In genomic region chr2:236693531-236693930, GRCh38 we compare ENCODE assay signal across 14 cellular contexts.
DNase-seq lines count a peak whose midpoint lies in the region; ATAC-seq and TF ChIP-seq lines count a peak whose summit lies in the region.
"Had no signal": no experiment of that assay in that cellular context is flagged by ENCODE, and none has a peak within 500 bp of the region (broad histone marks: within the 10 kb centered on the region; RNA-seq: fewer than 3 reads in every experiment).

No MANE protein-coding gene starts in this region.

- H3K18ac ChIP-seq in H9 (ENCODE audit: insufficient read length, low read depth, low read length), result no peak overlapping the region
- peak overlapping the region; percentile 21 for H3K18ac ChIP-seq in mesendoderm (ENCODE audit: low read length)

- no peak overlapping the region for H3K4me2 ChIP-seq in H9 (ENCODE audit: insufficient read depth, insufficient read length, low read length)
- no peak overlapping the region for H3K4me2 ChIP-seq in mesendoderm (ENCODE audit: low read length)
- peak overlapping the region; percentile 5 for H3K4me2 ChIP-seq in neural progenitor cell
- H3K4me2 ChIP-seq: A549 had no signal

- DNase-seq in H9 (no peak), mesendoderm (peak; percentile 62), neural progenitor cell (ENCODE audit: low spot score) (peak; percentile 45), iPS-NIHi11 (ENCODE audit: low spot score) (no peak)
- no peak for DNase-seq in activated CD4-positive, alpha-beta T cell treated with anti-CD3 and anti-CD28 coated beads for 36 hours
- DNase-seq: BE2C; CD4-positive, alpha-beta memory T cell; DND-41; GF-D8; HCEC 1CT; HFFc6 had no signal

- no peaks in the 10 kb centered on the region for H3F3A ChIP-seq in neural progenitor cell (ENCODE audit: low read depth)

- no peak overlapping the region for H2BK12ac ChIP-seq in H9 (ENCODE audit: insufficient read length, low read depth, low read length)

- no peak overlapping the region for H3K4me3 ChIP-seq in mesendoderm (ENCODE audit: low read length)
- H3K4me3 ChIP-seq in neural progenitor cell, result no peak overlapping the region
- H3K4me3 ChIP-seq: A549 had no signal

- H2BK20ac ChIP-seq in H9 (ENCODE audit: low read depth, low read length, poor library complexity, severe bottlenecking), result no peak overlapping the region

- H3K4me1 ChIP-seq in H9 (ENCODE audit: insufficient read depth, low read length) (no peaks in the 10 kb centered on the region), mesendoderm (ENCODE audit: control insufficient read depth, low read depth, low read length) (peaks cover 13% of the 10 kb centered on the region), neural progenitor cell (peaks cover 29% of the 10 kb centered on the region)
- H3K4me1 ChIP-seq: A549, BE2C had no signal

- H3K27ac ChIP-seq in H9 (ENCODE audit: insufficient read length, low read depth, low read length) (no peak overlapping the region), mesendoderm (ENCODE audit: low read depth, low read length) (no peak overlapping the region), neural progenitor cell (no peak overlapping the region)
- H3K27ac ChIP-seq: C4-2B had no signal

- no peaks in the 10 kb centered on the region for H3K79me1 ChIP-seq in H9 (ENCODE audit: insufficient read depth, low read depth, low read length, poor library complexity, severe bottlenecking)
- no peaks in the 10 kb centered on the region for H3K79me1 ChIP-seq in mesendoderm (ENCODE audit: low read length)

- H3K23ac ChIP-seq in H9 (ENCODE audit: insufficient read length, low read depth, low read length) (no peak overlapping the region), mesendoderm (ENCODE audit: low read length) (no peak overlapping the region)

- H3K27me3 Mint-ChIP-seq in H9 (ENCODE audit: low read depth), result peaks cover 9% of the 10 kb centered on the region
- peaks cover 5% of the 10 kb centered on the region for H3K27me3 Mint-ChIP-seq in neural progenitor cell (ENCODE audit: insufficient read depth, low read depth)
- peaks cover 7% of the 10 kb centered on the region for H3K27me3 Mint-ChIP-seq in activated CD4-positive, alpha-beta T cell treated with anti-CD3 and anti-CD28 coated beads for 36 hours

- CTCF ChIA-PET in activated CD4-positive, alpha-beta T cell treated with anti-CD3 and anti-CD28 coated beads for 36 hours (lab: Charles Lee), result interaction anchor here (0.7 kb wide), 1 partner anchor 15 kb away, joined by 3 read pairs; no protein-coding TSS in a partner anchor

- no peak overlapping the region for H3K14ac ChIP-seq in H9 (ENCODE audit: insufficient read depth, low read length)

- no peak overlapping the region for H2BK15ac ChIP-seq in H9 (ENCODE audit: low read depth, low read length)
- no peak overlapping the region for H2BK15ac ChIP-seq in mesendoderm (replicated peaks; ENCODE audit: low read depth)

- H3K56ac ChIP-seq in H9 (ENCODE audit: insufficient read length, low read depth, low read length), result no peak overlapping the region
- no peak overlapping the region for H3K56ac ChIP-seq in mesendoderm (ENCODE audit: low read length)

- H3K36me3 ChIP-seq in mesendoderm (ENCODE audit: control insufficient read depth, insufficient read depth, low read length) (no peaks in the 10 kb centered on the region), neural progenitor cell (no peaks in the 10 kb centered on the region)
- H3K36me3 ChIP-seq: BE2C had no signal

- H2BK120ac ChIP-seq in H9 (ENCODE audit: low read depth, low read length, poor library complexity, severe bottlenecking) (no peak overlapping the region), mesendoderm (ENCODE audit: low read depth, low read length) (no peak overlapping the region)

- no peaks in the 10 kb centered on the region for H3K23me2 ChIP-seq in H9 (ENCODE audit: insufficient read length, low read depth, low read length, poor library complexity, severe bottlenecking)

- no peak overlapping the region for H3K4me3 Mint-ChIP-seq in H9
- no peak overlapping the region for H3K4me3 Mint-ChIP-seq in neural progenitor cell
- no peak overlapping the region for H3K4me3 Mint-ChIP-seq in activated CD4-positive, alpha-beta T cell treated with anti-CD3 and anti-CD28 coated beads for 36 hours
- H3K4me3 Mint-ChIP-seq: CD4-positive, alpha-beta memory T cell; HFFc6 had no signal

- H2BK5ac ChIP-seq in H9 (ENCODE audit: insufficient read length, low read length), result no peak overlapping the region
- H2BK5ac ChIP-seq in mesendoderm (ENCODE audit: low read length), result no peak overlapping the region

- POLR2A ChIA-PET in activated CD4-positive, alpha-beta T cell treated with anti-CD3 and anti-CD28 coated beads for 36 hours (lab: Charles Lee), result interaction anchor here (0.6 kb wide), 1 partner anchor 672 kb away, joined by 4 read pairs; no protein-coding TSS in a partner anchor

- no peak overlapping the region for H4K91ac ChIP-seq in H9 (ENCODE audit: insufficient read length, low read depth, low read length)

- H2AK5ac ChIP-seq in H9 (ENCODE audit: insufficient read length, low read length), result no peak overlapping the region
- no peak overlapping the region for H2AK5ac ChIP-seq in mesendoderm (ENCODE audit: low read length)

- H4K5ac ChIP-seq in H9 (ENCODE audit: insufficient read length, low read depth, low read length) (no peak overlapping the region), mesendoderm (ENCODE audit: low read length) (no peak overlapping the region)

- intact Hi-C loops in activated CD4-positive, alpha-beta T cell treated with anti-CD3 and anti-CD28 coated beads for 36 hours (cut with DNase I, micrococcal nuclease), result no loop called here

- H2AFZ ChIP-seq in H9 (ENCODE audit: low read length) (no peak overlapping the region), neural progenitor cell (replicated peaks) (peak overlapping the region; percentile 9)

- H3T11ph ChIP-seq in H9 (ENCODE audit: low read length), result no peak overlapping the region

- H4K8ac ChIP-seq in H9 (replicated peaks; ENCODE audit: insufficient read length, low read depth, low read length), result no peak overlapping the region
- H4K8ac ChIP-seq in mesendoderm (ENCODE audit: low read depth, low read length), result no peak overlapping the region

- TF ChIP-seq CTCF in H9 (conservative IDR thresholded peaks at IDR 0.05) (no peak), neural progenitor cell (IDR thresholded peaks at IDR 0.05) (no peak)

- H3K9ac ChIP-seq in H9 (ENCODE audit: extremely low read depth, insufficient read length, low read length), result no peak overlapping the region
- no peak overlapping the region for H3K9ac ChIP-seq in mesendoderm (ENCODE audit: low read length)
- no peak overlapping the region for H3K9ac ChIP-seq in neural progenitor cell

- H4K20me1 ChIP-seq in H9 (ENCODE audit: control insufficient read depth, insufficient read depth, insufficient read length) (no peaks in the 10 kb centered on the region), neural progenitor cell (ENCODE audit: low read depth) (no peaks in the 10 kb centered on the region)

- H3K27ac Mint-ChIP-seq in H9 (peak overlapping the region in 2 of 3 experiments; percentile 57 to 87; a peak in 2 of 7 replicates), neural progenitor cell (no peak overlapping the region)
- H3K27ac Mint-ChIP-seq in activated CD4-positive, alpha-beta T cell treated with anti-CD3 and anti-CD28 coated beads for 36 hours, result no peak overlapping the region
- H3K27ac Mint-ChIP-seq: CD4-positive, alpha-beta memory T cell; HFFc6 had no signal

- no peaks in the 10 kb centered on the region; a peak in 1 of 7 replicates for H3K36me3 Mint-ChIP-seq in H9 (ENCODE audit: insufficient read depth in 1 of 3, low read depth in 3 of 3)
- H3K36me3 Mint-ChIP-seq in neural progenitor cell, result no peaks in the 10 kb centered on the region
- H3K36me3 Mint-ChIP-seq in activated CD4-positive, alpha-beta T cell treated with anti-CD3 and anti-CD28 coated beads for 36 hours (ENCODE audit: low read depth), result no peaks in the 10 kb centered on the region
- H3K36me3 Mint-ChIP-seq: CD4-positive, alpha-beta memory T cell had no signal

- no peak overlapping the region for H3K4ac ChIP-seq in H9 (ENCODE audit: low read depth, low read length)
- H3K4ac ChIP-seq in mesendoderm (ENCODE audit: low read depth, low read length), result no peak overlapping the region

- no peak for ATAC-seq in activated CD4-positive, alpha-beta T cell treated with anti-CD3 and anti-CD28 coated beads for 36 hours
- no peak for ATAC-seq in HG03432 (IDR thresholded peaks at IDR 0.05; ENCODE audit: unreplicated experiment)
- ATAC-seq: A549 had no signal

- H3K9me3 Mint-ChIP-seq in H9 (no peaks in the 10 kb centered on the region), neural progenitor cell (no peaks in the 10 kb centered on the region)
- H3K9me3 Mint-ChIP-seq in activated CD4-positive, alpha-beta T cell treated with anti-CD3 and anti-CD28 coated beads for 36 hours (ENCODE audit: low read depth), result no peaks in the 10 kb centered on the region
- H3K9me3 Mint-ChIP-seq: HFFc6 had no signal

- H3K79me2 ChIP-seq in H9 (ENCODE audit: insufficient read depth, low read length) (no peaks in the 10 kb centered on the region), mesendoderm (ENCODE audit: control insufficient read depth, insufficient read depth, low read length) (no peaks in the 10 kb centered on the region), neural progenitor cell (ENCODE audit: low read depth) (no peaks in the 10 kb centered on the region)

- no CpG with 5 or more reads among the region's 4 CpGs for WGBS in H9 (ENCODE audit: extremely low coverage, insufficient read length, low lambda C conversion rate)
- no CpG with 5 or more reads among the region's 4 CpGs for WGBS in mesendoderm (ENCODE audit: extremely low coverage, insufficient coverage, low lambda C conversion rate)

- H3K4me1 Mint-ChIP-seq in H9 (peaks cover 27 to 35% of the 10 kb centered on the region in 2 experiments), neural progenitor cell (peaks cover 46% of the 10 kb centered on the region)
- H3K4me1 Mint-ChIP-seq in activated CD4-positive, alpha-beta T cell treated with anti-CD3 and anti-CD28 coated beads for 36 hours, result no peaks in the 10 kb centered on the region

- H3K27me3 ChIP-seq in H9 (ENCODE audit: insufficient read depth, low read length) (no peaks in the 10 kb centered on the region), mesendoderm (ENCODE audit: insufficient read depth, low read length, poor library complexity) (no peaks in the 10 kb centered on the region), neural progenitor cell (no peaks in the 10 kb centered on the region)

- H3K9me3 ChIP-seq in H9 (ENCODE audit: control insufficient read depth, low read depth, low read length), result no peaks in the 10 kb centered on the region
- no peaks in the 10 kb centered on the region for H3K9me3 ChIP-seq in neural progenitor cell (ENCODE audit: low read depth)
- H3K9me3 ChIP-seq: A549, BE2C had no signal

Comparison
In these comparisons a context has a peak if more than half of its experiments do, and no peak if none do; other contexts are left out.
1. DNase-seq: peak in mesendoderm (single experiment) and neural progenitor cell (single experiment); none in H9 (single experiment), activated CD4-positive, alpha-beta T cell treated with anti-CD3 and anti-CD28 coated beads for 36 hours (single experiment) and iPS-NIHi11 (single experiment).
2. H3K27ac Mint-ChIP-seq: peak in H9 (2 of 3); none in neural progenitor cell (single experiment) and activated CD4-positive, alpha-beta T cell treated with anti-CD3 and anti-CD28 coated beads for 36 hours (single experiment).